ENCODE assay signal across 9 cellular contexts in the genomic region with DNA sequence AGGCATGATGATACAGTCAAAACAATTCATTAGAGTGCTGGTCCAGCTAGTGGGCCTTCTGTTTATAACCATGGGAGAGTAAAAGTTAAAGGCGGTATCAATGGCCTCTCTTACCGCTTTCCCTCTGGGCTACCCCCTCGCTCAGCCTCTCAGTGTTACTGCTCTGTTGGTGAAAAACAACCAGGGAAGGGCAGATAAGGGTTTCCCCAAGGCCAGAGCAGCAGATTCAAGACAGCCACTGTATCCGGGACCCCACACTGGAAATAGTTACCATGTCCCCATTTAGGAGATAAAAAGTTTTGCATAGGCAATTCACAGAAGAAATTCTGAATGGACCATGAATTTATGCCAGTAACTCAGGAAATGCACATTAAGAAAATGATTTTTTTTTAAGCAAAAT. TPM values are rescaled to one million over a fixed set of nuclear protein-coding genes. Genes with fewer than 3 reads are reported as not detected.
"Had no signal": no experiment of that assay in that cellular context is flagged by ENCODE, and none has a peak within 500 bp of the region (broad histone marks: within the 10 kb centered on the region; RNA-seq: fewer than 3 reads in every experiment).

No MANE protein-coding gene starts in this region.

- H3K4me2 ChIP-seq: GM23338 had no signal

- H2AFZ ChIP-seq: GM23338 had no signal

- H3K4me3 ChIP-seq: GM23338 had no signal

- DNase-seq: H9, HCEC 1CT, KG1 had no signal

- FAIRE-seq: H1, H54, HTR-8/SVneo had no signal

- ATAC-seq: GM23338 had no signal

RNA-seq across cellular contexts. Expression of a gene that starts 13.4 kb away (rescaled TPM):
- total RNA-seq: GM23338, H1, H9, HT-29 had no signal
- polyA plus RNA-seq: GM23338, H1, IgD-negative memory B cell had no signal
